Comparison of ENCODE assay signal across 22 cellular contexts in genomic region chr14:75854247-75854799, GRCh38.
"Had no signal": no experiment of that assay in that cellular context is flagged by ENCODE, and none has a peak within 500 bp of the region (broad histone marks: within the 10 kb centered on the region; RNA-seq: fewer than 3 reads in every experiment).

No MANE protein-coding gene starts in this region.

- ATAC-seq: activated T-cell treated with anti-CD3 and anti-CD28 coated beads, Interleukin-2, amount 50 U/mL, for 4 hours; T-helper 17 cell had no signal

- H3K27me3 ChIP-seq: adrenal gland, colonic mucosa had no signal

- H3K4me3 ChIP-seq: adrenal gland, colonic mucosa, PC-9 had no signal

- H3K4me1 Mint-ChIP-seq: activated CD4-positive, alpha-beta T cell treated with anti-CD3 and anti-CD28 coated beads, Interleukin-2, amount 10 ng/mL, durations not matched to agents 7 days and 5 days; activated naive CD4-positive, alpha-beta T cell treated with anti-CD3 and anti-CD28 coated beads, Interleukin-2, amount 10 ng/mL, durations not matched to agents 7 days and 5 days; activated naive CD8-positive, alpha-beta T cell treated with anti-CD3 and anti-CD28 coated beads for 36 hours had no signal

- H3K27me3 Mint-ChIP-seq: activated CD4-positive, alpha-beta memory T cell treated with anti-CD3 and anti-CD28 coated beads for 36 hours; activated CD4-positive, alpha-beta T cell treated with anti-CD3 and anti-CD28 coated beads, Interleukin-2, amount 10 ng/mL, durations not matched to agents 7 days and 5 days; activated naive CD4-positive, alpha-beta T cell treated with anti-CD3 and anti-CD28 coated beads, Interleukin-2, amount 10 ng/mL, durations not matched to agents 7 days and 5 days; activated naive CD8-positive, alpha-beta T cell treated with anti-CD3 and anti-CD28 coated beads for 36 hours; T-helper 17 cell had no signal

- H3K4me1 ChIP-seq: adrenal gland, colonic mucosa had no signal

- H3K4me3 Mint-ChIP-seq: activated CD4-positive, alpha-beta memory T cell treated with anti-CD3 and anti-CD28 coated beads for 36 hours; activated CD4-positive, alpha-beta T cell treated with anti-CD3 and anti-CD28 coated beads, Interleukin-2, amount 10 ng/mL, durations not matched to agents 7 days and 5 days; activated naive CD4-positive, alpha-beta T cell treated with anti-CD3 and anti-CD28 coated beads, Interleukin-2, amount 10 ng/mL, durations not matched to agents 7 days and 5 days; activated naive CD8-positive, alpha-beta T cell treated with anti-CD3 and anti-CD28 coated beads for 36 hours; activated T-cell treated with anti-CD3 and anti-CD28 coated beads, Interleukin-2, amount 50 U/mL, for 4 hours; T-helper 17 cell had no signal

- H3K27ac Mint-ChIP-seq: activated CD4-positive, alpha-beta memory T cell treated with anti-CD3 and anti-CD28 coated beads for 36 hours; activated CD4-positive, alpha-beta T cell treated with anti-CD3 and anti-CD28 coated beads, Interleukin-2, amount 10 ng/mL, durations not matched to agents 7 days and 5 days; activated naive CD4-positive, alpha-beta T cell treated with anti-CD3 and anti-CD28 coated beads, Interleukin-2, amount 10 ng/mL, durations not matched to agents 7 days and 5 days; activated naive CD8-positive, alpha-beta T cell treated with anti-CD3 and anti-CD28 coated beads for 36 hours; activated T-helper 2 cell treated with anti-CD3 and anti-CD28 coated beads, Interferon-gamma antibody, Interleukin-2, Interleukin-4, amounts not matched to agents 10 μg/mL and 5 μg/mL and 100 μg/mL, durations not matched to agents 14 hours and 24 hours and 36 hours; T-helper 17 cell had no signal

- DNase-seq: activated CD4-positive, alpha-beta memory T cell treated with anti-CD3 and anti-CD28 coated beads for 36 hours; activated CD4-positive, alpha-beta T cell treated with anti-CD3 and anti-CD28 coated beads, Interleukin-2, amount 10 ng/mL, durations not matched to agents 7 days and 5 days; activated CD4-positive, CD25-positive, alpha-beta regulatory T cell; activated CD8-positive, alpha-beta memory T cell treated with anti-CD3 and anti-CD28 coated beads for 24 hours; activated gamma-delta T cell treated with Interleukin-2 at 50 U/mL for 16 hours; activated naive CD4-positive, alpha-beta T cell treated with anti-CD3 and anti-CD28 coated beads, Interleukin-2, amount 10 ng/mL, durations not matched to agents 7 days and 5 days; activated naive CD8-positive, alpha-beta T cell treated with anti-CD3 and anti-CD28 coated beads for 36 hours; activated T-cell treated with anti-CD3 and anti-CD28 coated beads, Interleukin-2, amount 50 U/mL, for 4 hours; adrenal gland; anterior cingulate cortex; colonic mucosa; NCI-H1105; NCI-H1436; NCI-H1694 treated with DMSO at 0.1 percent for 48 hours; NCI-H2081; NCI-H446; NCI-H524; PC-9; SHP77 treated with DMSO at 0.1 percent for 48 hours; T-helper 17 cell; T-helper 9 cell had no signal

- H2AFZ ChIP-seq: PC-9 had no signal

- H3K36me3 ChIP-seq: adrenal gland, colonic mucosa had no signal

- H3K9me3 Mint-ChIP-seq: activated CD4-positive, alpha-beta memory T cell treated with anti-CD3 and anti-CD28 coated beads for 36 hours; activated CD4-positive, alpha-beta T cell treated with anti-CD3 and anti-CD28 coated beads, Interleukin-2, amount 10 ng/mL, durations not matched to agents 7 days and 5 days; activated naive CD4-positive, alpha-beta T cell treated with anti-CD3 and anti-CD28 coated beads, Interleukin-2, amount 10 ng/mL, durations not matched to agents 7 days and 5 days; activated naive CD8-positive, alpha-beta T cell treated with anti-CD3 and anti-CD28 coated beads for 36 hours; activated T-cell treated with anti-CD3 and anti-CD28 coated beads, Interleukin-2, amount 50 U/mL, for 4 hours; activated T-helper 2 cell treated with anti-CD3 and anti-CD28 coated beads, Interferon-gamma antibody, Interleukin-2, Interleukin-4, amounts not matched to agents 10 μg/mL and 5 μg/mL and 100 μg/mL, durations not matched to agents 14 hours and 24 hours and 36 hours had no signal

- H3K27ac ChIP-seq: adrenal gland, colonic mucosa, PC-9 had no signal

- H3K4me2 ChIP-seq: PC-9 had no signal
